ENCODE assay signal across 8 cellular contexts in genomic region chr20:25246182-25246943, GRCh38. TPM values are rescaled to one million over a fixed set of nuclear protein-coding genes. Genes with fewer than 3 reads are reported as not detected.
DNase-seq lines count a peak whose midpoint lies in the region; ATAC-seq and TF ChIP-seq lines count a peak whose summit lies in the region.

No MANE protein-coding gene starts in this region.

- 83% methylated on average over 9 of the region's 9 CpGs for WGBS in suprapubic skin

- no peak overlapping the region for H3K27ac ChIP-seq in suprapubic skin

- H3K9me3 ChIP-seq in suprapubic skin: no peaks in the 10 kb centered on the region

- H3K27me3 ChIP-seq in suprapubic skin: no peaks in the 10 kb centered on the region

- no peak for DNase-seq in activated naive CD4-positive, alpha-beta T cell treated with Interleukin-2 at 50 U/mL for 16 hours
- DNase-seq in OCI-M1 (lab: John Stamatoyannopoulos, UW) (peak; percentile 7), epithelial cell of proximal tubule (ENCODE audit: low read depth) (no peak), suprapubic skin (ENCODE audit: low spot score in 2 of 2) (peak in 1 of 2 donors; percentile 76), AML-193 (lab: John Stamatoyannopoulos, UW) (no peak), cortex of kidney (lab: John Stamatoyannopoulos, UW) (no peak)

- H3K36me3 Mint-ChIP-seq in activated naive CD4-positive, alpha-beta T cell treated with anti-CD3 and anti-CD28 coated beads, Interleukin-2, amount 50 U/mL, for 24 hours: peaks cover 3% of the 10 kb centered on the region

- H3K4me3 ChIP-seq in epithelial cell of proximal tubule (ENCODE audit: low read depth, low read length): peak overlapping the region; percentile 82
- peak overlapping the region; percentile 95 for H3K4me3 ChIP-seq in suprapubic skin

- H3K4me1 Mint-ChIP-seq in activated naive CD4-positive, alpha-beta T cell treated with anti-CD3 and anti-CD28 coated beads, Interleukin-2, amount 50 U/mL, for 24 hours: peaks cover 38% of the 10 kb centered on the region

- H3K36me3 ChIP-seq in suprapubic skin: no peaks in the 10 kb centered on the region

- TF ChIP-seq EP300 in suprapubic skin (IDR thresholded peaks at IDR 0.05): no peak

- no peak for TF ChIP-seq CTCF in epithelial cell of proximal tubule (conservative IDR thresholded peaks at IDR 0.05; ENCODE audit: low read depth, low read length)
- no peak for TF ChIP-seq CTCF in suprapubic skin (IDR thresholded peaks at IDR 0.05)

- no peak for ATAC-seq in GM21381 (IDR thresholded peaks at IDR 0.05; ENCODE audit: unreplicated experiment)

- H3K27ac Mint-ChIP-seq in activated naive CD4-positive, alpha-beta T cell treated with anti-CD3 and anti-CD28 coated beads, Interleukin-2, amount 50 U/mL, for 24 hours: no peak overlapping the region

- H3K27me3 Mint-ChIP-seq in activated naive CD4-positive, alpha-beta T cell treated with anti-CD3 and anti-CD28 coated beads, Interleukin-2, amount 50 U/mL, for 24 hours: peaks cover 1% of the 10 kb centered on the region

- peak overlapping the region; percentile 92 for H3K4me3 Mint-ChIP-seq in activated naive CD4-positive, alpha-beta T cell treated with anti-CD3 and anti-CD28 coated beads, Interleukin-2, amount 50 U/mL, for 24 hours

- TF ChIP-seq POLR2A in suprapubic skin (IDR thresholded peaks at IDR 0.05): no peak

- H3K9me3 Mint-ChIP-seq in activated naive CD4-positive, alpha-beta T cell treated with anti-CD3 and anti-CD28 coated beads, Interleukin-2, amount 50 U/mL, for 24 hours: no peaks in the 10 kb centered on the region

- H3K4me1 ChIP-seq in suprapubic skin: peaks cover 44% of the 10 kb centered on the region

RNA-seq across cellular contexts. Expression of gene PYGB, which starts 1.5 kb away (rescaled TPM):
- total RNA-seq in epithelial cell of proximal tubule (145 and 241 TPM in 2 replicates), suprapubic skin (100 to 1,000 TPM; 142 to 247 (median 198) TPM)

RNA-seq across cellular contexts. Expression of gene ENTPD6, which starts 50.9 kb away (rescaled TPM):
- 76.5 and 103 TPM in 2 replicates for total RNA-seq in epithelial cell of proximal tubule
- total RNA-seq in suprapubic skin: 100 to 1,000 TPM in 1 of 4 donors, 10 to 100 TPM in 3; 33.8 to 103 (median 47.0) TPM
